ENCODE assay signal across 30 cellular contexts in the genomic region with DNA sequence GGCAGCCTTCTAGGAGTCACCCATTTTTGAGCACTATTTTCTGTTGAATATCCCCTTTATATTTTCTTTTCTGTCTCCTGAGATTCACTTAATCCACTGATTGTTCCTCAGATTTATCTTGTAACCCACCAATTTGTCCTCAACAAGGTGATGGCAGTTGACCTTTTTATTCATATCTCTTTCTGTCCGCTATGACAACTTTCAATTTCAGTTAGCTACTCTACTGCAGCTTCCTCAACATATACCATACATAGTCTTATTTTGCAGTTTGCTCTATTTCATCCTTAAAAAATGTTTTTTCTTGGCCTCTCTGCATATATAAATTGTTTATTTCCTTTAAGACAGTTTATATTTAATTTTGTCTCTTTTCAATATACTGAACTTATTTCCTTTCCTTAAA.
"Had no signal": no experiment of that assay in that cellular context is flagged by ENCODE, and none has a peak within 500 bp of the region (broad histone marks: within the 10 kb centered on the region; RNA-seq: fewer than 3 reads in every experiment).

No MANE protein-coding gene starts in this region.

- DNase-seq: hippocampal formation; kidney glomerular epithelial cell; left cardiac atrium; left ventricle myocardium superior; lower lobe of right lung; mammary epithelial cell; mesenchymal stem cell; naive thymus-derived CD8-positive, alpha-beta T cell; nucleus accumbens; pancreas; posterior cingulate gyrus; retina; right cardiac atrium; stimulated activated CD4-positive, alpha-beta T cell treated with anti-CD3 and anti-CD28 coated beads, Interleukin-12 subunit alpha, Interleukin-12 subunit beta, amount 100 ng/mL, for 4 hours; stimulated activated CD4-positive, alpha-beta T cell treated with anti-CD3 and anti-CD28 coated beads, Interleukin-15, amount 100 ng/mL, for 24 hours; stimulated activated CD4-positive, alpha-beta T cell treated with anti-CD3 and anti-CD28 coated beads, Interleukin-2, amount 100 ng/mL, for 24 hours; stimulated activated CD4-positive, alpha-beta T cell treated with anti-CD3 and anti-CD28 coated beads, Interleukin-4, amount 100 ng/mL, for 24 hours; stimulated activated naive CD4-positive, alpha-beta T cell; tibial artery; trophoblast cell; upper lobe of right lung had no signal

- H3K9me3 ChIP-seq: lower lobe of right lung, pancreas, prostate gland, suprapubic skin, thoracic aorta, tibial artery, upper lobe of right lung, vagina had no signal

- H3K4me3 ChIP-seq: lower lobe of right lung, pancreas, prostate gland, skin epidermis, suprapubic skin, thoracic aorta, tibial artery, upper lobe of right lung, vagina had no signal

- H3K36me3 ChIP-seq: lower lobe of right lung, pancreas, prostate gland, suprapubic skin, thoracic aorta, tibial artery, upper lobe of right lung, vagina had no signal

- H3K27me3 ChIP-seq: pancreas, suprapubic skin, tibial artery, upper lobe of right lung, vagina had no signal

- FAIRE-seq: keratinocyte had no signal

- ATAC-seq: left cardiac atrium; left lobe of liver; left ventricle myocardium superior; lower lobe of right lung; naive thymus-derived CD8-positive, alpha-beta T cell; pancreas; right cardiac atrium; sciatic nerve; stimulated activated effector memory CD8-positive, alpha-beta T cell treated with anti-CD3 and anti-CD28 coated beads, Interleukin-12 subunit alpha, Interleukin-12 subunit beta, amount 100 ng/mL, for 72 hours; upper lobe of right lung had no signal

- H3K27ac ChIP-seq: lower lobe of right lung, pancreas, prostate gland, skin epidermis, suprapubic skin, thoracic aorta, tibial artery, upper lobe of right lung, vagina had no signal

- H3K4me1 ChIP-seq: lower lobe of right lung, pancreas, prostate gland, suprapubic skin, tibial artery, upper lobe of right lung had no signal
